ENCODE assay signal across 1 cellular context in genomic region chr6:42929088-42929927, GRCh38.
A peak's percentile ranks its signal among the peaks of the same experiment; 100 is the strongest.
TF ChIP-seq lines count a peak whose summit lies in the region.

CNPY3 (plus strand) TSS chr6:42929480; CDS start chr6:42929571, 91 bp downstream.

TF ChIP-seq in GM12878, 131 proteins besides CTCF, POLR2A, EP300 and RAD21 (continued from another document):
- TF ChIP-seq, protein P1, sequence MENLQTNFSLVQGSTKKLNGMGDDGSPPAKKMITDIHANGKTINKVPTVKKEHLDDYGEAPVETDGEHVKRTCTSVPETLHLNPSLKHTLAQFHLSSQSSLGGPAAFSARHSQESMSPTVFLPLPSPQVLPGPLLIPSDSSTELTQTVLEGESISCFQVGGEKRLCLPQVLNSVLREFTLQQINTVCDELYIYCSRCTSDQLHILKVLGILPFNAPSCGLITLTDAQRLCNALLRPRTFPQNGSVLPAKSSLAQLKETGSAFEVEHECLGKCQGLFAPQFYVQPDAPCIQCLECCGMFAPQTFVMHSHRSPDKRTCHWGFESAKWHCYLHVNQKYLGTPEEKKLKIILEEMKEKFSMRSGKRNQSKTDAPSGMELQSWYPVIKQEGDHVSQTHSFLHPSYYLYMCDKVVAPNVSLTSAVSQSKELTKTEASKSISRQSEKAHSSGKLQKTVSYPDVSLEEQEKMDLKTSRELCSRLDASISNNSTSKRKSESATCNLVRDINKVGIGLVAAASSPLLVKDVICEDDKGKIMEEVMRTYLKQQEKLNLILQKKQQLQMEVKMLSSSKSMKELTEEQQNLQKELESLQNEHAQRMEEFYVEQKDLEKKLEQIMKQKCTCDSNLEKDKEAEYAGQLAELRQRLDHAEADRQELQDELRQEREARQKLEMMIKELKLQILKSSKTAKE (IDR thresholded peaks at IDR 0.05; ENCODE audit: low read depth, poor library complexity, severe bottlenecking): peak; percentile 67
- no peak for TF ChIP-seq ASH2L (IDR thresholded peaks at IDR 0.05; ENCODE audit: borderline replicate concordance, low read depth)
- TF ChIP-seq JUNB (IDR thresholded peaks at IDR 0.05): no peak
- peak; percentile 86 for TF ChIP-seq MXI1 (IDR thresholded peaks at IDR 0.05; ENCODE audit: low read depth, low read length)
- TF ChIP-seq GABPA (IDR thresholded peaks at IDR 0.05; ENCODE audit: low read depth): peak; percentile 74
- peak; percentile 94 for TF ChIP-seq IRF3 (IDR thresholded peaks at IDR 0.05)
- no peak for TF ChIP-seq ATF7 (IDR thresholded peaks at IDR 0.05; ENCODE audit: low read depth)
- TF ChIP-seq USF1 (IDR thresholded peaks at IDR 0.05; ENCODE audit: borderline replicate concordance, extremely low read length, insufficient read depth, low read depth, low read length): peak; percentile 85
- no peak; the same call in 1 of the 2 replicates for TF ChIP-seq TARDBP (IDR thresholded peaks at IDR 0.05; ENCODE audit: borderline replicate concordance)
- no peak for TF ChIP-seq STAT1 (conservative IDR thresholded peaks at IDR 0.05)
- no peak for TF ChIP-seq CBX5 (IDR thresholded peaks at IDR 0.05; ENCODE audit: low read depth)
- no peak for TF ChIP-seq ZNF217 (IDR thresholded peaks at IDR 0.05)
- 0 out of 2 replicates have a peak, but pooled peaks have one; percentile 57 for TF ChIP-seq FOXM1 (IDR thresholded peaks at IDR 0.05; ENCODE audit: low read depth, low read length)
- peak; percentile 45 for TF ChIP-seq NRF1 (conservative IDR thresholded peaks at IDR 0.05; ENCODE audit: low read depth, low read length)
- TF ChIP-seq TCF3 (IDR thresholded peaks at IDR 0.05; ENCODE audit: borderline replicate concordance, insufficient read depth, low read depth, low read length): peak; percentile 34; the same call in 1 of the 2 replicates
- peak; percentile 78 for TF ChIP-seq RAD51 (IDR thresholded peaks at IDR 0.05)
- TF ChIP-seq MLLT1 (IDR thresholded peaks at IDR 0.05): no peak
- TF ChIP-seq ETV6 (conservative IDR thresholded peaks at IDR 0.05 in 1 of 2, IDR thresholded peaks at IDR 0.05 in 1 of 2; ENCODE audit: borderline replicate concordance in 1 of 2, low read depth in 1 of 2): peak in 1 of 2 experiments; percentile 64; a peak in 2 of 4 replicates
- no peak for TF ChIP-seq MYB (IDR thresholded peaks at IDR 0.05; ENCODE audit: borderline replicate concordance, low read depth, low read length)
- no peak for TF ChIP-seq SRF (IDR thresholded peaks at IDR 0.05; ENCODE audit: low read depth in 2 of 2, low read length in 2 of 2)
